In genomic region chr4:76952631-76953587, GRCh38 we compare ENCODE assay signal across 15 cellular contexts. TPM values are rescaled to one million over a fixed set of nuclear protein-coding genes. Genes with fewer than 3 reads are reported as not detected.
A peak's percentile ranks its signal among the peaks of the same experiment; 100 is the strongest.
DNase-seq lines count a peak whose midpoint lies in the region; ATAC-seq and TF ChIP-seq lines count a peak whose summit lies in the region.
"Had no signal": no experiment of that assay in that cellular context is flagged by ENCODE, and none has a peak within 500 bp of the region (broad histone marks: within the 10 kb centered on the region; RNA-seq: fewer than 3 reads in every experiment).

No MANE protein-coding gene starts in this region.

- 0 out of 2 replicates have a peak overlapping the region, but pooled peaks have one; percentile 10 for H3K18ac ChIP-seq in IMR-90 (ENCODE audit: low read depth, low read length)

- POLR2A ChIA-PET in IMR-90 (lab: Charles Lee; ENCODE audit: unreplicated experiment): interaction anchor here (0.6 to 0.9 kb wide), 2 partner anchors 39 to 135 kb away, joined by 4 read pairs; no protein-coding TSS in a partner anchor

- peak overlapping the region; percentile 27; the same call in 1 of the 2 replicates for H3K14ac ChIP-seq in IMR-90 (replicated peaks; ENCODE audit: low read depth, low read length)

- peak overlapping the region; percentile 22; the same call in 1 of the 2 replicates for H3K56ac ChIP-seq in IMR-90 (ENCODE audit: extremely low read depth, insufficient read depth, low read length)

- H3K4ac ChIP-seq in IMR-90 (ENCODE audit: low read depth, low read length): no peak overlapping the region

- TF ChIP-seq POLR2A in IMR-90 (IDR thresholded peaks at IDR 0.05; ENCODE audit: low read depth, low read length): no peak

- no peak overlapping the region for H2BK15ac ChIP-seq in IMR-90 (ENCODE audit: low read depth, low read length)

- no peak for TF ChIP-seq EP300 in neural cell (conservative IDR thresholded peaks at IDR 0.05; ENCODE audit: poor library complexity, severe bottlenecking)

- H3K9me2 ChIP-seq in neural cell (ENCODE audit: insufficient read depth, low read length): no peaks in the 10 kb centered on the region

- TF ChIP-seq CTCF in BE2C (IDR thresholded peaks at IDR 0.05; ENCODE audit: low read depth, low read length) (no peak), IMR-90 (conservative IDR thresholded peaks at IDR 0.05; ENCODE audit: low read depth, low read length) (no peak), dorsolateral prefrontal cortex (IDR thresholded peaks at IDR 0.05 in 54 of 56, conservative IDR thresholded peaks at IDR 0.05 in 2 of 56; ENCODE audit: low read depth in 1 of 56, partially characterized antibody in 56 of 56) (no peak), neural cell (IDR thresholded peaks at IDR 0.05; ENCODE audit: poor library complexity, severe bottlenecking) (no peak)

- dilution Hi-C loops in IMR-90 (cut with HindIII; ENCODE audit: low sequenced_read_pairs, unreplicated experiment): no loop called here

- H4K5ac ChIP-seq in IMR-90 (ENCODE audit: low read depth, low read length): no peak overlapping the region

- peaks cover 23% of the 10 kb centered on the region for H3K9me1 ChIP-seq in IMR-90 (ENCODE audit: insufficient read depth, low read length)

- H2AK5ac ChIP-seq in IMR-90 (ENCODE audit: low read depth, low read length): no peak overlapping the region

- TF ChIP-seq RAD21 in IMR-90 (IDR thresholded peaks at IDR 0.05; ENCODE audit: low read length): no peak
- no peak for TF ChIP-seq RAD21 in neural cell (conservative IDR thresholded peaks at IDR 0.05)

- H4K20me1 ChIP-seq in IMR-90 (ENCODE audit: insufficient read depth, low read length) (peaks cover 77% of the 10 kb centered on the region), neural cell (ENCODE audit: insufficient read depth) (no peaks in the 10 kb centered on the region)

- ATAC-seq in IMR-90 (ENCODE audit: low read depth) (no peak), HG03378 (IDR thresholded peaks at IDR 0.05; ENCODE audit: unreplicated experiment) (no peak)
- ATAC-seq: heart right ventricle, psoas muscle had no signal

- H3K4me2 ChIP-seq in IMR-90 (ENCODE audit: low read depth, low read length): peak overlapping the region; percentile 92
- H3K4me2 ChIP-seq in neural cell (ENCODE audit: low read length): peak overlapping the region; percentile 9

- BruUV-seq in IMR-90 (replicated peaks; lab: Mats Ljungman, UMichigan): no TSS peak

- no peak overlapping the region for H2BK120ac ChIP-seq in IMR-90 (ENCODE audit: low read depth, low read length)

- intact Hi-C loops in IMR-90 (cut with micrococcal nuclease): loop anchor here (5.0 kb wide), 2 partner anchors 69 to 204 kb away; partner anchors contain the start of gene CCNG2
- intact Hi-C loops in dorsolateral prefrontal cortex (cut with DNase I): loop anchor here in 1 of 2 donors (5.0 to 10.0 kb wide), 2 partner anchors 39 to 92 kb away; no protein-coding TSS in a partner anchor

- peaks cover 3% of the 10 kb centered on the region for H3F3A ChIP-seq in neural cell (ENCODE audit: insufficient read depth, low read length, poor library complexity, severe bottlenecking)

- peak overlapping the region; percentile 55 for H3K23ac ChIP-seq in IMR-90 (ENCODE audit: low read depth, low read length)

- H3K4me1 ChIP-seq in BE2C (peaks cover 36% of the 10 kb centered on the region), IMR-90 (ENCODE audit: control insufficient read depth, insufficient read depth, low read length) (peaks cover 18% of the 10 kb centered on the region)

- no peak overlapping the region; the same call in 1 of the 2 replicates for H3K27ac ChIP-seq in IMR-90 (ENCODE audit: insufficient read depth, low read length)
- H3K27ac ChIP-seq in dorsolateral prefrontal cortex: peak overlapping the region in 5 of 59 donors; percentile 0 to 44 (median 24)
- no peak overlapping the region for H3K27ac ChIP-seq in neural cell (ENCODE audit: low read length)
- H3K27ac ChIP-seq: psoas muscle had no signal

- H2BK20ac ChIP-seq in IMR-90 (ENCODE audit: low read depth, low read length): no peak overlapping the region

- H2AFZ ChIP-seq in IMR-90 (replicated peaks; ENCODE audit: low read length, poor library complexity) (no peak overlapping the region), neural cell (ENCODE audit: low read depth, low read length) (no peak overlapping the region)

- H3K36me3 ChIP-seq in BE2C (no peaks in the 10 kb centered on the region), IMR-90 (ENCODE audit: control insufficient read depth, insufficient read depth, low read length) (peaks cover 5% of the 10 kb centered on the region), neural cell (ENCODE audit: insufficient read depth, low read length) (no peaks in the 10 kb centered on the region)
- H3K36me3 ChIP-seq: heart right ventricle had no signal

- WGBS in IMR-90 (ENCODE audit: extremely low coverage in 2 of 2, insufficient read length in 1 of 2), 2 experiments: no CpG with 5 or more reads among the region's 4 CpGs

- H3K27me3 ChIP-seq in BE2C (no peaks in the 10 kb centered on the region), IMR-90 (ENCODE audit: control insufficient read depth, insufficient read depth, low read length) (no peaks in the 10 kb centered on the region), dorsolateral prefrontal cortex (no peaks in the 10 kb centered on the region), neural cell (ENCODE audit: insufficient read depth, low read depth, low read length) (no peaks in the 10 kb centered on the region)
- H3K27me3 ChIP-seq: heart right ventricle had no signal

- DNase-seq in BE2C: no peak
- no peak for DNase-seq in IMR-90
- no peak for DNase-seq in dorsolateral prefrontal cortex
- no peak for DNase-seq in activated CD8-positive, alpha-beta memory T cell treated with anti-CD3 and anti-CD28 coated beads for 24 hours
- no peak for DNase-seq in NCI-H2227 (lab: John Stamatoyannopoulos, UW; ENCODE audit: unreplicated experiment)
- DNase-seq: activated B cell treated with CpG ODN at 0.5 μM for 24 hours; activated naive CD4-positive, alpha-beta T cell; GF-D8; heart right ventricle; NCI-H1105 treated with DMSO at 0.1 percent for 48 hours; psoas muscle; SW 1271 had no signal

- no peak overlapping the region for H2AK9ac ChIP-seq in IMR-90 (replicated peaks; ENCODE audit: low read depth, low read length, poor library complexity)

- H2BK5ac ChIP-seq in IMR-90 (ENCODE audit: low read depth, low read length, poor library complexity, severe bottlenecking): peak overlapping the region; percentile 12

- no peak overlapping the region for H4K91ac ChIP-seq in IMR-90 (ENCODE audit: insufficient read depth, low read depth, low read length)

- H4K8ac ChIP-seq in IMR-90 (ENCODE audit: low read depth in 2 of 2, low read length in 2 of 2): no peak overlapping the region

- peaks cover 0 to 56% of the 10 kb centered on the region in 2 experiments for H3K79me1 ChIP-seq in IMR-90 (ENCODE audit: low read depth in 1 of 2, low read length in 2 of 2)

- peaks cover 75% of the 10 kb centered on the region for H3K79me2 ChIP-seq in neural cell (replicated peaks; ENCODE audit: insufficient read depth, low read length)

- H3K4me3 ChIP-seq in BE2C (ENCODE audit: low read depth, low read length) (peak overlapping the region; percentile 90; the same call in 1 of the 2 replicates), IMR-90 (ENCODE audit: insufficient read depth, low read depth, low read length) (peak overlapping the region; percentile 16; the same call in 1 of the 2 replicates), dorsolateral prefrontal cortex (peak overlapping the region in 34 of 59 donors; percentile 2 to 96 (median 86)), neural cell (ENCODE audit: low read length) (peak overlapping the region; percentile 96)
- H3K4me3 ChIP-seq: psoas muscle had no signal

- in situ Hi-C loops in IMR-90 (cut with MboI; ENCODE audit: low sequenced_read_pairs): loop anchor here (10.0 kb wide), 1 partner anchor 72 kb away; no protein-coding TSS in a partner anchor

- H3K9me3 ChIP-seq in BE2C (no peaks in the 10 kb centered on the region), IMR-90 (ENCODE audit: control insufficient read depth, insufficient read depth, low read length) (no peaks in the 10 kb centered on the region), neural cell (ENCODE audit: low read length) (no peaks in the 10 kb centered on the region)
- H3K9me3 ChIP-seq: heart right ventricle, psoas muscle had no signal

- CTCF ChIA-PET in IMR-90 (lab: Yijun Ruan, JAX): interaction anchor here (0.6 to 1.4 kb wide), 3 partner anchors 94 to 180 kb away, joined by 3 to 8 read pairs (median 3); no protein-coding TSS in a partner anchor

- H3K9ac ChIP-seq in IMR-90 (ENCODE audit: low read depth, low read length) (peak overlapping the region; percentile 35; the same call in 1 of the 2 replicates), neural cell (ENCODE audit: low read length) (no peak overlapping the region)

TF ChIP-seq in IMR-90, 13 proteins besides CTCF, POLR2A, EP300 and RAD21 (continues in another document):
- TF ChIP-seq CHD1 (IDR thresholded peaks at IDR 0.05; ENCODE audit: low read depth, low read length) (no peak), CEBPB (IDR thresholded peaks at IDR 0.05; ENCODE audit: low read depth, low read length) (no peak)

TF ChIP-seq in neural cell, 6 proteins besides CTCF, POLR2A, EP300 and RAD21 (continues in another document):
- TF ChIP-seq SMC3 (conservative IDR thresholded peaks at IDR 0.05; ENCODE audit: poor library complexity) (no peak), EZH2 (IDR thresholded peaks at IDR 0.05; ENCODE audit: borderline replicate concordance, insufficient read depth, low read length, poor library complexity, severe bottlenecking) (no peak)

RNA-seq across cellular contexts. Expression of gene SEPTIN11, which starts 3.4 kb away (rescaled TPM):
- 33.9 TPM for polyA plus RNA-seq in BE2C (2012; ENCODE audit: insufficient read depth, insufficient read length, low read depth)
- total RNA-seq in IMR-90 (2012; rRNA removed): 573 and 632 TPM in 2 replicates
- 258 and 267 TPM in 2 replicates for polyA plus RNA-seq in IMR-90 (2012; rRNA removed)
- 75.9 and 85.0 TPM in 2 replicates for polyA plus RNA-seq in IMR-90 (2012; cell fraction: cytosol; rRNA removed)
- polyA plus RNA-seq in IMR-90 (2012; cell fraction: nucleus; rRNA removed; ENCODE audit: low replicate concordance): 36.2 and 197 TPM in 2 replicates
- 100 to 1,000 TPM; 109 to 284 (median 200) TPM for total RNA-seq in dorsolateral prefrontal cortex
- 61.3 and 110 TPM in 2 replicates for polyA plus RNA-seq in neural cell
- 131 and 186 TPM in 2 replicates for polyA minus RNA-seq in neural cell

RNA-seq across cellular contexts. Expression of gene SOWAHB, which starts 55.0 kb away (rescaled TPM):
- not detected for polyA plus RNA-seq in BE2C (2012; ENCODE audit: insufficient read depth, insufficient read length, low read depth)
- total RNA-seq in IMR-90 (2012; rRNA removed) (under 0.01 TPM in 1 of 2 replicates, not detected in the other), dorsolateral prefrontal cortex (10 to 100 TPM in 66 of 120 experiments, 1 to 10 TPM in 54; 3.1 to 18.0 (median 10.3) TPM)
- polyA plus RNA-seq in IMR-90 (2012; rRNA removed) (not detected in 2 replicates), neural cell (not detected in 2 replicates)
- 0.01 and 0.02 TPM in 2 replicates for polyA plus RNA-seq in IMR-90 (2012; cell fraction: cytosol; rRNA removed)
- polyA plus RNA-seq in IMR-90 (2012; cell fraction: nucleus; rRNA removed; ENCODE audit: low replicate concordance): 0.02 and 0.03 TPM in 2 replicates
- polyA minus RNA-seq in neural cell: 0.24 and 0.46 TPM in 2 replicates
- total RNA-seq: activated B cell treated with CpG ODN at 0.5 μM for 24 hours had no signal
- polyA plus RNA-seq: heart right ventricle, IgD-negative memory B cell had no signal

Comparison
In these comparisons a context has a peak if more than half of its experiments do, and no peak if none do; other contexts are left out.
1. H3K4me3 ChIP-seq: peak in every context shown above with its lines; median percentile 96 in neural cell; 90 in BE2C; 86 in dorsolateral prefrontal cortex; 16 in IMR-90.